1 cellular context compared by ENCODE assay signal in genomic region chr9:34994429-34995287, GRCh38.
TF ChIP-seq lines count a peak whose summit lies in the region.

No MANE protein-coding gene starts in this region.

TF ChIP-seq in GM12878, 131 proteins besides CTCF, POLR2A, EP300 and RAD21 (continued from another document):
- TF ChIP-seq CEBPZ (IDR thresholded peaks at IDR 0.05; ENCODE audit: low read depth, low read length) = no peak
TF ChIP-seq in GM12878: peak in this region for 0.
